In the genomic region with DNA sequence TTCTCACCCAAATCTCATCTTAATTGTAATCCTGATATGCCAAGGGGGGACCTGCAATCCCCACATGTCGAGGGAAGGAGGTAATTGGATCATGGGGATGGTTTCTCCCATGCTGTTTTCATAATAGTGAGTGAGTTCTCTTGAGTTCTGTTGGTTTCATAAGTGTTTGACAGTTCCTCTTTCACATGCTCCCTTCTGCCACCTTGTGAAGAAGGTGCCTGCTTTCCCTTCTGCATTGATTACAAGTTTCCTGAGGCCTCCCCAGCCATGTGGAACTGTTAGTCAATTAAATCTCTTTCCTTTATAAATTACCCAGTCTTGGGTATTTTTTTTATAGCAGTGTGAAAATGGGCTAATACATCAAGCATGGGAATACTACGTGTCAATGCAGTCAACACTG, we compare ENCODE assay signal across 17 cellular contexts.
DNase-seq lines count a peak whose midpoint lies in the region; ATAC-seq, FAIRE-seq and TF ChIP-seq lines count a peak whose summit lies in the region.
"Had no signal": no experiment of that assay in that cellular context is flagged by ENCODE, and none has a peak within 500 bp of the region (broad histone marks: within the 10 kb centered on the region; RNA-seq: fewer than 3 reads in every experiment).

No MANE protein-coding gene starts in this region.

- BruUV-seq in GM12878 (replicated peaks; lab: Mats Ljungman, UMichigan), result no TSS peak

- in situ Hi-C loops in GM12878 (cut with MboI), result no loop called here

- RAD21 ChIA-PET in GM12878 (lab: Charles Lee; ENCODE audit: unreplicated experiment), result no interaction called here

- H2AFZ ChIP-seq in GM12878 (ENCODE audit: control insufficient read depth, low read depth, low read length), result no peak overlapping the region

- no peaks in the 10 kb centered on the region for H3K36me3 ChIP-seq in GM12878 (ENCODE audit: control insufficient read depth in 2 of 2, insufficient read depth in 2 of 2, low read length in 1 of 2)
- H3K36me3 ChIP-seq: HAP-1, left ventricle myocardium inferior had no signal

- CTCF ChIA-PET in GM12878 (lab: Yijun Ruan, JAX), result no interaction called here

- no peak overlapping the region for H3K9ac ChIP-seq in GM12878 (ENCODE audit: control insufficient read depth, insufficient read depth, low read length)

- no peak overlapping the region for H3K4me3 Mint-ChIP-seq in mesothelial cell of epicardium
- H3K4me3 Mint-ChIP-seq: activated T-cell treated with anti-CD3 and anti-CD28 coated beads, Interleukin-2, amount 50 U/mL, for 24 hours; CD8-positive, alpha-beta T cell; effector memory CD8-positive, alpha-beta T cell had no signal

- no peak overlapping the region for H3K27ac Mint-ChIP-seq in mesothelial cell of epicardium
- H3K27ac Mint-ChIP-seq: activated T-cell treated with anti-CD3 and anti-CD28 coated beads, Interleukin-2, amount 50 U/mL, for 24 hours; CD8-positive, alpha-beta T cell; effector memory CD8-positive, alpha-beta T cell; IgD-negative memory B cell had no signal

- POLR2A ChIA-PET in GM12878 (lab: Charles Lee), result no interaction called here

- ATAC-seq in GM18868 (IDR thresholded peaks at IDR 0.05; ENCODE audit: unreplicated experiment) (peak; percentile 90), GM21717 (IDR thresholded peaks at IDR 0.05; ENCODE audit: unreplicated experiment) (peak; percentile 85), HG03342 (IDR thresholded peaks at IDR 0.05; ENCODE audit: unreplicated experiment) (peak; percentile 74), GM12878 (peak; percentile 89)
- ATAC-seq: CD8-positive, alpha-beta T cell; effector memory CD8-positive, alpha-beta T cell had no signal

- H3K4me1 ChIP-seq in GM12878 (ENCODE audit: control insufficient read depth, insufficient read depth, low read length), result no peaks in the 10 kb centered on the region
- H3K4me1 ChIP-seq: left ventricle myocardium inferior had no signal

- no peaks in the 10 kb centered on the region for H3K27me3 ChIP-seq in GM12878 (replicated peaks in 1 of 2; ENCODE audit: control insufficient read depth in 2 of 2, insufficient read depth in 2 of 2, low read length in 1 of 2)

- no peaks in the 10 kb centered on the region for H3K27me3 Mint-ChIP-seq in mesothelial cell of epicardium (ENCODE audit: low read depth)
- H3K27me3 Mint-ChIP-seq: activated T-cell treated with anti-CD3 and anti-CD28 coated beads, Interleukin-2, amount 50 U/mL, for 24 hours; effector memory CD8-positive, alpha-beta T cell; IgD-negative memory B cell had no signal

- 20% methylated on average over 2 of the region's 2 CpGs for WGBS in GM12878 (ENCODE audit: insufficient coverage, insufficient replicate concordance, low lambda C conversion rate, missing lambda C conversion rate)

- TF ChIP-seq POLR2A in GM12878 (IDR thresholded peaks at IDR 0.05; ENCODE audit: low read depth, low read length), result no peak

- TF ChIP-seq CTCF in GM12878 (IDR thresholded peaks at IDR 0.05 in 2 of 3, conservative IDR thresholded peaks at IDR 0.05 in 1 of 3; ENCODE audit: control insufficient read depth in 2 of 3, extremely low read depth in 1 of 3, insufficient read depth in 1 of 3, low read depth in 3 of 3, low read length in 3 of 3), result peak in 2 of 3 experiments; percentile 6 to 13; a peak in 2 of 6 replicates
- TF ChIP-seq CTCF in mesothelial cell of epicardium (IDR thresholded peaks at IDR 0.05; ENCODE audit: unreplicated experiment), result no peak

- no peak overlapping the region for H3K27ac ChIP-seq in GM12878 (ENCODE audit: control insufficient read depth, insufficient read depth)
- H3K27ac ChIP-seq: left ventricle myocardium inferior, VCaP had no signal

- intact Hi-C loops in GM12878 (cut with micrococcal nuclease; ENCODE audit: unreplicated experiment), result loop anchor here (10.0 kb wide), 1 partner anchor 530 kb away; no protein-coding TSS in a partner anchor

- FAIRE-seq in GM12878 (lab: Jason Lieb, UNC), result peak; percentile 18
- no peak for FAIRE-seq in HTR-8/SVneo (lab: Jason Lieb, UNC)
- FAIRE-seq: astrocyte had no signal

- DNase-seq in GM12878 (ENCODE audit: low read depth, low spot score) (peak; percentile 9), AG20443 (ENCODE audit: low spot score) (no peak), SK-N-DZ (ENCODE audit: low spot score) (no peak), HTR-8/SVneo (ENCODE audit: insufficient read length, low spot score) (no peak), mesothelial cell of epicardium (ENCODE audit: low spot score in 2 of 2, unreplicated experiment in 2 of 2) (no peak)
- DNase-seq: activated T-cell treated with anti-CD3 and anti-CD28 coated beads, Interleukin-2, amount 50 U/mL, for 24 hours; CD8-positive, alpha-beta T cell; effector memory CD8-positive, alpha-beta T cell; left ventricle myocardium inferior; RPMI8226 had no signal

- H3K9me3 ChIP-seq in GM12878 (replicated peaks; ENCODE audit: control insufficient read depth, insufficient read depth, low read length), result no peaks in the 10 kb centered on the region; the same call in 2 of the 3 replicates
- H3K9me3 ChIP-seq: HAP-1 had no signal

- H4K20me1 ChIP-seq in GM12878 (ENCODE audit: control insufficient read depth, insufficient read depth), result no peaks in the 10 kb centered on the region

- H3K36me3 Mint-ChIP-seq in mesothelial cell of epicardium, result no peaks in the 10 kb centered on the region
- H3K36me3 Mint-ChIP-seq: CD8-positive, alpha-beta T cell; IgD-negative memory B cell had no signal

- TF ChIP-seq RAD21 in GM12878 (IDR thresholded peaks at IDR 0.05; ENCODE audit: insufficient read depth, low read depth, low read length), result peak; percentile 19; the same call in 1 of the 2 replicates

- SMC1A ChIA-PET in GM12878 (lab: Charles Lee; ENCODE audit: uncharacterized antibody, unreplicated experiment), result no interaction called here

- H3K4me2 ChIP-seq in GM12878 (ENCODE audit: control insufficient read depth, insufficient read depth), result no peak overlapping the region

- H3K79me2 ChIP-seq in GM12878 (ENCODE audit: control insufficient read depth, insufficient read depth, low read length), result no peaks in the 10 kb centered on the region

- H3K4me3 ChIP-seq in GM12878, result no peak overlapping the region
- H3K4me3 ChIP-seq: HAP-1, left ventricle myocardium inferior had no signal

- TF ChIP-seq EP300 in GM12878 (IDR thresholded peaks at IDR 0.05; ENCODE audit: borderline replicate concordance in 1 of 2, control insufficient read depth in 1 of 2, low read depth in 2 of 2, low read length in 2 of 2), result no peak

- peaks cover under 1% of the 10 kb centered on the region for H3K4me1 Mint-ChIP-seq in mesothelial cell of epicardium

- peaks cover 21% of the 10 kb centered on the region for H3K9me3 Mint-ChIP-seq in mesothelial cell of epicardium

TF ChIP-seq in GM12878, 131 proteins besides CTCF, POLR2A, EP300 and RAD21:
- TF ChIP-seq SPI1 (IDR thresholded peaks at IDR 0.05; ENCODE audit: borderline replicate concordance, insufficient read depth, low read depth, low read length) (peak; percentile 70), NFIC (IDR thresholded peaks at IDR 0.05; ENCODE audit: low read depth, low read length) (no peak), YBX1 (IDR thresholded peaks at IDR 0.05) (no peak), MTA2 (IDR thresholded peaks at IDR 0.05; ENCODE audit: low read depth) (peak; percentile 57), CBFB (IDR thresholded peaks at IDR 0.05; ENCODE audit: low read depth) (no peak), CREM (IDR thresholded peaks at IDR 0.05; ENCODE audit: low read depth) (no peak), IKZF2 (IDR thresholded peaks at IDR 0.05) (peak; percentile 19 to 61; a peak in 2 of 4 replicates), CEBPB (IDR thresholded peaks at IDR 0.05; ENCODE audit: borderline replicate concordance in 1 of 2, low read depth in 2 of 2, low read length in 2 of 2) (no peak), SMC3 (IDR thresholded peaks at IDR 0.05; ENCODE audit: borderline replicate concordance, low read length) (no peak), MEF2B (IDR thresholded peaks at IDR 0.05; ENCODE audit: partially characterized antibody, poor library complexity, severe bottlenecking) (no peak)
- TF ChIP-seq, protein P1, sequence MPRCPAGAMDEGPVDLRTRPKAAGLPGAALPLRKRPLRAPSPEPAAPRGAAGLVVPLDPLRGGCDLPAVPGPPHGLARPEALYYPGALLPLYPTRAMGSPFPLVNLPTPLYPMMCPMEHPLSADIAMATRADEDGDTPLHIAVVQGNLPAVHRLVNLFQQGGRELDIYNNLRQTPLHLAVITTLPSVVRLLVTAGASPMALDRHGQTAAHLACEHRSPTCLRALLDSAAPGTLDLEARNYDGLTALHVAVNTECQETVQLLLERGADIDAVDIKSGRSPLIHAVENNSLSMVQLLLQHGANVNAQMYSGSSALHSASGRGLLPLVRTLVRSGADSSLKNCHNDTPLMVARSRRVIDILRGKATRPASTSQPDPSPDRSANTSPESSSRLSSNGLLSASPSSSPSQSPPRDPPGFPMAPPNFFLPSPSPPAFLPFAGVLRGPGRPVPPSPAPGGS (IDR thresholded peaks at IDR 0.05; ENCODE audit: borderline replicate concordance, insufficient read depth, low read depth, low read length, poor library complexity, severe bottlenecking), result no peak
